Comparison of ENCODE assay signal across 8 cellular contexts in the genomic region with DNA sequence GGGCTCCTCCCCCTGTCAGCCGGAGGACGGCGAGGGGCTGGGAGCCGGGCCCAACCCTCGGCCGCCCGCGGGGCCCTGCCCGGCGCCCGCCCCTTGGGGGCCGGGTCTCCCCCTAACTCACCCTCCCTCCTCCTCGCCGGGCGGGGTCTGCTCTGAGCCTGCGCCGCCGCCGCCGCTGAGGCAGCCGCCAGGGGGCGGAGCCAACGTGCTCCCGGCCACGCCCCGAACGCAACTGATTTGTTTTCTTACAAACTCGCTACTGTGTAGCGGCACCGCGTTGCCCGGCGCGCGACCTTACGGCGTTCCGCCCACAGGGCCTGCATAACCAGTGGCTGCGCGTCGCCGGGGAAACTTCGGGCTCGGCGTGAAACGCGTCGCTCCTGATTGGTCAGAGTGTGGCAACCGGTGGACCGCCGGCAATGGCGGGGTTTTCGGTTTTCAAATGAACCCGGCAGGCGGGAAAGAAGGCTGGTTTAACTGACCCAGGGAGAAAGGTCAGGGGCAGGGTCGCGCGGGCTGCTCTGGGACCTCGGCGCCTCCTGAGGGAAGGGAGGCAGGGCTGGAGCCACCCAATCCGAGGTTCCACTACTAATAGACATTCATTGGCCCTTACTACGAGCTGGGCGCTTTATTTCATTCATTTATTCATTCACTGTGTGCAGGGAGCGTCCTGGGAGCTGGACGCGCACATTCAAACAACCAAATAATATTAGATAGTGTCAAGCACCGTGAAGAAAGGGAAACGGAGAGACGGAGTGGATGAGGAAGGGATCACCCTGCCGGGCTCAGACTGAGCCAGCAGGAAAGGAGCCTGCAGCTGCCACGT. TPM values are rescaled to one million over a fixed set of nuclear protein-coding genes. Genes with fewer than 3 reads are reported as not detected.
DNase-seq lines count a peak whose midpoint lies in the region; ATAC-seq and TF ChIP-seq lines count a peak whose summit lies in the region.

A gene (minus strand): TSS at position 154 of the 826 bp plus-strand sequence. CDS start 326 bp downstream, outside the sequence.

- POLR2A ChIA-PET in activated CD4-positive, alpha-beta memory T cell treated with anti-CD3 and anti-CD28 coated beads for 36 hours (lab: Charles Lee), result interaction anchor here (0.8 to 1.4 kb wide), 4 partner anchors 13 to 65 kb away, joined by 3 to 5 read pairs (median 3); no protein-coding TSS in a partner anchor

- peak within 1 kb of the TSS; percentile 91 for H3K27ac ChIP-seq in CD4-positive, CD25-positive, alpha-beta regulatory T cell (ENCODE audit: insufficient read depth, low read length, poor library complexity, severe bottlenecking)
- peak within 1 kb of the TSS in 57 of 59 donors; percentile 23 to 96 (median 87) for H3K27ac ChIP-seq in dorsolateral prefrontal cortex

- H3K36me3 ChIP-seq in CD4-positive, CD25-positive, alpha-beta regulatory T cell (ENCODE audit: control insufficient read depth, insufficient read depth, low read length), result no peaks in the 10 kb centered on the region

- peak within 1 kb of the TSS; percentile 88 for H3K4me3 ChIP-seq in CD4-positive, CD25-positive, alpha-beta regulatory T cell (ENCODE audit: low read depth, low read length)
- H3K4me3 ChIP-seq in dorsolateral prefrontal cortex, result peak within 1 kb of the TSS; percentile 55 to 98 (median 80)
- peak within 1 kb of the TSS; percentile 51 for H3K4me3 ChIP-seq in lower leg skin (ENCODE audit: low read depth, poor library complexity, severe bottlenecking)

- intact Hi-C loops in activated CD4-positive, alpha-beta memory T cell treated with anti-CD3 and anti-CD28 coated beads for 36 hours (cut with micrococcal nuclease), result loop anchor here (1.0 to 10.0 kb wide), 9 partner anchors 26 to 464 kb away; a partner anchor contains a TSS
- intact Hi-C loops in dorsolateral prefrontal cortex (cut with DNase I), result loop anchor here (5.0 to 10.0 kb wide), 5 partner anchors 52 to 314 kb away; a partner anchor contains a TSS
- intact Hi-C loops in lower leg skin (cut with DNase I; ENCODE audit: low total_unique reads), result no loop called here

- peaks cover 0 to 2% (median 0%) of the 10 kb centered on the region in 7 donors for H3K9me3 Mint-ChIP-seq in CD4-positive, CD25-positive, alpha-beta regulatory T cell
- H3K9me3 Mint-ChIP-seq in activated CD4-positive, alpha-beta memory T cell treated with anti-CD3 and anti-CD28 coated beads for 36 hours, result no peaks in the 10 kb centered on the region

- peak within 1 kb of the TSS; percentile 96 to 99 (median 97) for H3K27ac Mint-ChIP-seq in CD4-positive, CD25-positive, alpha-beta regulatory T cell
- peak within 1 kb of the TSS; percentile 98 for H3K27ac Mint-ChIP-seq in activated CD4-positive, alpha-beta memory T cell treated with anti-CD3 and anti-CD28 coated beads for 36 hours

- CTCF ChIA-PET in activated CD4-positive, alpha-beta memory T cell treated with anti-CD3 and anti-CD28 coated beads for 36 hours (lab: Charles Lee), result interaction anchor here (0.8 to 7.5 kb wide), 8 partner anchors 26 to 166 kb away, joined by 3 to 45 read pairs (median 5); a partner anchor contains a TSS

- TF ChIP-seq POLR2A in lower leg skin (IDR thresholded peaks at IDR 0.05), result no peak

- H3K4me3 Mint-ChIP-seq in CD4-positive, CD25-positive, alpha-beta regulatory T cell, result peak within 1 kb of the TSS; percentile 94 to 97 (median 94)
- peak within 1 kb of the TSS; percentile 98 for H3K4me3 Mint-ChIP-seq in activated CD4-positive, alpha-beta memory T cell treated with anti-CD3 and anti-CD28 coated beads for 36 hours

- peaks cover 50% of the 10 kb centered on the region for H3K4me1 ChIP-seq in CD4-positive, CD25-positive, alpha-beta regulatory T cell (ENCODE audit: control insufficient read depth, insufficient read depth, low read length, poor library complexity, severe bottlenecking)

- peaks cover 13 to 53% (median 36%) of the 10 kb centered on the region in 4 donors for H3K4me1 Mint-ChIP-seq in CD4-positive, CD25-positive, alpha-beta regulatory T cell
- H3K4me1 Mint-ChIP-seq in activated CD4-positive, alpha-beta memory T cell treated with anti-CD3 and anti-CD28 coated beads for 36 hours (ENCODE audit: low read depth), result peaks cover 34% of the 10 kb centered on the region

- 0 to 1% methylated on average over 52 to 67 of the region's 71 CpGs for WGBS in lower leg skin, 2 donors

- DNase-seq in CD4-positive, CD25-positive, alpha-beta regulatory T cell, result peak; percentile 99 to 100 (median 99)
- DNase-seq in NCI-H82 treated with DMSO at 0.1 percent for 48 hours (lab: John Stamatoyannopoulos, UW; ENCODE audit: unreplicated experiment), result peak; percentile 94
- peak; percentile 100 for DNase-seq in activated CD4-positive, alpha-beta memory T cell treated with anti-CD3 and anti-CD28 coated beads for 36 hours
- DNase-seq in dorsolateral prefrontal cortex, result peak; percentile 99 to 100 (median 100)
- peak; percentile 100 for DNase-seq in lower leg skin (ENCODE audit: low spot score in 2 of 2)
- peak; percentile 100 for DNase-seq in stimulated activated CD4-positive, alpha-beta T cell treated with anti-CD3 and anti-CD28 coated beads, Interleukin-4, amount 100 ng/mL, for 48 hours (ENCODE audit: low read depth in 2 of 2)

- no peaks in the 10 kb centered on the region for H3K9me3 ChIP-seq in CD4-positive, CD25-positive, alpha-beta regulatory T cell (ENCODE audit: control insufficient read depth in 2 of 2, low read length in 2 of 2)

- peak; percentile 80 to 81 for ATAC-seq in CD4-positive, CD25-positive, alpha-beta regulatory T cell (ENCODE audit: low read depth in 2 of 2)
- ATAC-seq in GM19438 (IDR thresholded peaks at IDR 0.05; ENCODE audit: low read depth, unreplicated experiment) (peak; percentile 58), HG03575 (IDR thresholded peaks at IDR 0.05; ENCODE audit: extremely low read depth, insufficient number of reproducible peaks, low FRiP score, unreplicated experiment) (peak; percentile 43)

- no peaks in the 10 kb centered on the region for H3K27me3 ChIP-seq in CD4-positive, CD25-positive, alpha-beta regulatory T cell (ENCODE audit: control insufficient read depth, insufficient read depth, low read length)
- H3K27me3 ChIP-seq in dorsolateral prefrontal cortex, result no peaks in the 10 kb centered on the region

- H3K36me3 Mint-ChIP-seq in CD4-positive, CD25-positive, alpha-beta regulatory T cell, result no peaks in the 10 kb centered on the region
- H3K36me3 Mint-ChIP-seq in activated CD4-positive, alpha-beta memory T cell treated with anti-CD3 and anti-CD28 coated beads for 36 hours, result peaks cover 28% of the 10 kb centered on the region

- H3K27me3 Mint-ChIP-seq in CD4-positive, CD25-positive, alpha-beta regulatory T cell, result peaks cover 20% of the 10 kb centered on the region
- no peaks in the 10 kb centered on the region for H3K27me3 Mint-ChIP-seq in activated CD4-positive, alpha-beta memory T cell treated with anti-CD3 and anti-CD28 coated beads for 36 hours

- peak; percentile 44 to 92 (median 75) for TF ChIP-seq CTCF in dorsolateral prefrontal cortex (IDR thresholded peaks at IDR 0.05 in 54 of 56, conservative IDR thresholded peaks at IDR 0.05 in 2 of 56; ENCODE audit: low read depth in 1 of 56, partially characterized antibody in 56 of 56)
- no peak for TF ChIP-seq CTCF in lower leg skin (IDR thresholded peaks at IDR 0.05)

RNA-seq across cellular contexts. Expression of the gene that starts here (rescaled TPM):
- 57.0 TPM for total RNA-seq in CD4-positive, CD25-positive, alpha-beta regulatory T cell
- polyA plus RNA-seq in CD4-positive, CD25-positive, alpha-beta regulatory T cell, result 100 to 1,000 TPM in 3 of 4 donors, 10 to 100 TPM in 1; 92.6 to 125 (median 113) TPM
- total RNA-seq in activated CD4-positive, alpha-beta memory T cell treated with anti-CD3 and anti-CD28 coated beads for 36 hours, result 10 to 100 TPM; 68.6 to 68.8 TPM
- total RNA-seq in dorsolateral prefrontal cortex, result 10 to 100 TPM; 30.4 to 92.0 (median 65.1) TPM
- total RNA-seq in lower leg skin, result 10 to 100 TPM; 11.4 to 14.8 (median 12.8) TPM

Comparison
In these comparisons a context has a peak if more than half of its experiments do, and no peak if none do; other contexts are left out.
1. Peak in every context shown above with its lines: DNase-seq, ATAC-seq, H3K4me3 ChIP-seq and H3K27ac ChIP-seq.
2. CTCF ChIP-seq: peak in dorsolateral prefrontal cortex (56 of 56); none in lower leg skin (0 of 3).